In the genomic region with DNA sequence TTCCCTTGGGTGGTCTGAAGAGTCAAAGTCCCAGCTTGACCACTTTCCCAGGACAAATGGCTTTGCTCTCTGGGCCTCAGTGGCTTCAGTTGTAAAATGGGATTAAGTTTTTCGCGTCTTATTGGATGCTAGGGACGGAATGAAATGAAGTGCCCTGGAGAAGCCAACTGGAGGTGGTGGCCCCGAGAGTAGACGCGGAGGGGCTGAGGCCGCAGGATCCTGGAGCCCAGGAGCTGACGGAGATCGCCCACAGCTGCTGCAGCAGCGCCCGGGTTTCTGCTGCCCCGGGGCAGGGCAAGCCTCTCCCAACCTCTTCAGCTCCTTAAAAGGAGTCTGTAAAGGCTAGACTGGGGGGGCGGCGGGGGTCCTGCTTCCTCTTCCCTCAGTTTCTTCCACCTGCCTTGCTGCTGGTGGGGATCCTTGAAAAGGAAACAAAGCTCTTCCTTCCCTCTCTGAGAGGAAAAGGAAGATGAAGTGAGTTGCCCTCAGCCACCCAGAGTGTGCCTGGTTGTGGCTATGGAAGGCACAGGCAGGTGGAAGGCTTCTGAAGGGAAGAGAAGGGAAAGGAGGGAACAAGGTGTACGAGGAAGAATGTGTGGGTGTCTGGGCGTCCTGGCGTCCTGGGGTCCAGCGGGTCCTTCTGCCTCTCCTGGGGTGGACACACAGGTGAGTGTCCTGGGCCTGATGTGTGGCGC, we compare ENCODE assay signal across 1 cellular context.
TF ChIP-seq lines count a peak whose summit lies in the region.

No MANE protein-coding gene starts in this region.

TF ChIP-seq in H1, 55 proteins besides CTCF, POLR2A, EP300 and RAD21:
- TF ChIP-seq USF2 (IDR thresholded peaks at IDR 0.05; ENCODE audit: low read length) (no peak), FOSL1 (IDR thresholded peaks at IDR 0.05; ENCODE audit: insufficient read depth, low read depth, low read length) (no peak), RNF2 (IDR thresholded peaks at IDR 0.05; ENCODE audit: borderline replicate concordance, low read depth, low read length, missing control alignments, poor library complexity, severe bottlenecking) (peak; percentile 28), TAF7 (optimal IDR thresholded peaks at IDR 0.05; ENCODE audit: borderline replicate concordance, low read depth, low read length) (no peak), CHD2 (IDR thresholded peaks at IDR 0.05; ENCODE audit: low read length) (no peak), HDAC2 (IDR thresholded peaks at IDR 0.05; ENCODE audit: borderline replicate concordance in 1 of 2, low read depth in 2 of 2, low read length in 2 of 2) (no peak), GABPA (IDR thresholded peaks at IDR 0.05; ENCODE audit: borderline replicate concordance, insufficient read depth, low read length) (no peak), RFX5 (IDR thresholded peaks at IDR 0.05; ENCODE audit: borderline replicate concordance, low read depth, low read length) (no peak), SUZ12 (IDR thresholded peaks at IDR 0.05; ENCODE audit: low read length) (peak; percentile 58; the same call in 1 of the 2 replicates), CHD1 (IDR thresholded peaks at IDR 0.05; ENCODE audit: low read depth, low read length) (no peak)
- TF ChIP-seq, protein P1, sequence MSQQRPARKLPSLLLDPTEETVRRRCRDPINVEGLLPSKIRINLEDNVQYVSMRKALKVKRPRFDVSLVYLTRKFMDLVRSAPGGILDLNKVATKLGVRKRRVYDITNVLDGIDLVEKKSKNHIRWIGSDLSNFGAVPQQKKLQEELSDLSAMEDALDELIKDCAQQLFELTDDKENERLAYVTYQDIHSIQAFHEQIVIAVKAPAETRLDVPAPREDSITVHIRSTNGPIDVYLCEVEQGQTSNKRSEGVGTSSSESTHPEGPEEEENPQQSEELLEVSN (IDR thresholded peaks at IDR 0.05) = no peak
